8 cellular contexts compared by ENCODE assay signal in the genomic region with DNA sequence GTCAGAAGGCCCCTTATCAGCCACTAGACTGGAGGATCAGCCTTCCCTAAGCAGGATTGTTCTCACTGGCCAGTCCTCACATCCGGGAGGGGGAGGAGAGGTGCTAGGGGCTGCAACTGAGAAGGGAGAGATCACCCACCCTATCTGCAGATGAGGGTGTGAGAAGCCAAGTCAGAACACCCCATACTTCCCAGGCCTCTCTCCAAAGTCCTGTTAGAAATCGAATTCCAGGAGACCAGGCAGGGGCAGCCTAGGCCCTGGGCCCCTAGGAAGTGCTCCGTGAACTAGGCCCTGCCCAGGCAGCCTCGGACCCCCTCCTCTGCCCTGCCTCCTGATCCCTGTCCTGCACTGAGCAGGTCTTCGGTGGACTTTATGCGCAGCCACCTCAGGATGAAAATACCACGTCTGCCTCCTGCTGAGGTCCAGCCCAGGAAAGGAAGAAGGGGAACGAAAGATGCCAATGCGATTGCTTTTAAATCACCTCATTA. TPM values are rescaled to one million over a fixed set of nuclear protein-coding genes. Genes with fewer than 3 reads are reported as not detected.
DNase-seq lines count a peak whose midpoint lies in the region; ATAC-seq, FAIRE-seq and TF ChIP-seq lines count a peak whose summit lies in the region.

No MANE protein-coding gene starts in this region.

- H3K9me2 ChIP-seq in OCI-LY1 (ENCODE audit: low read depth, low read length) (no peaks in the 10 kb centered on the region), OCI-LY7 (ENCODE audit: insufficient read depth, low read length) (no peaks in the 10 kb centered on the region)

- H4K20me1 ChIP-seq in OCI-LY1 (ENCODE audit: insufficient read depth, low read length) (no peaks in the 10 kb centered on the region), H1 (replicated peaks in 1 of 2; ENCODE audit: control insufficient read depth in 1 of 2, insufficient read depth in 2 of 2, low read length in 2 of 2) (peaks cover 0 to 1% of the 10 kb centered on the region in 2 experiments), OCI-LY7 (ENCODE audit: insufficient read depth, low read length) (no peaks in the 10 kb centered on the region)

- H3K23me2 ChIP-seq in H1 (ENCODE audit: low read depth, low read length), result peaks cover 10% of the 10 kb centered on the region

- no peak for TF ChIP-seq EP300 in H1 (IDR thresholded peaks at IDR 0.05; ENCODE audit: borderline replicate concordance in 1 of 2, low read depth in 2 of 2, low read length in 2 of 2)

- FAIRE-seq in H1 (lab: Jason Lieb, UNC), result no peak

- H3K36me3 ChIP-seq in OCI-LY1 (ENCODE audit: insufficient read depth, low read length), result no peaks in the 10 kb centered on the region
- H3K36me3 ChIP-seq in H1 (ENCODE audit: control insufficient read depth in 2 of 4, insufficient read depth in 4 of 4, low read length in 3 of 4), result no peaks in the 10 kb centered on the region
- H3K36me3 ChIP-seq in naive thymus-derived CD4-positive, alpha-beta T cell (ENCODE audit: control insufficient read depth in 2 of 3, insufficient read depth in 3 of 3, low read length in 3 of 3), result no peaks in the 10 kb centered on the region
- no peaks in the 10 kb centered on the region for H3K36me3 ChIP-seq in OCI-LY7 (ENCODE audit: insufficient read depth, low read length)

- H2BK20ac ChIP-seq in H1 (ENCODE audit: low read length), result no peak overlapping the region

- peak overlapping the region; percentile 65 for H3K4me2 ChIP-seq in OCI-LY1 (ENCODE audit: low read length)
- peak overlapping the region; percentile 84 for H3K4me2 ChIP-seq in H1 (ENCODE audit: insufficient read depth in 1 of 2, low read depth in 2 of 2, low read length in 2 of 2)
- H3K4me2 ChIP-seq in OCI-LY7 (ENCODE audit: low read length), result no peak overlapping the region

- H3K14ac ChIP-seq in H1 (ENCODE audit: insufficient read length), result no peak overlapping the region

- H3K9ac ChIP-seq in OCI-LY1 (ENCODE audit: low read length) (no peak overlapping the region), H1 (replicated peaks in 1 of 4; ENCODE audit: extremely low read depth in 1 of 4, low read depth in 3 of 4, low read length in 3 of 4) (peak overlapping the region in 3 of 4 experiments; percentile 19 to 81 (median 77); a peak in 6 of 7 replicates)

- no peak overlapping the region for H2AK5ac ChIP-seq in H1 (ENCODE audit: low read depth, low read length)

- H2BK12ac ChIP-seq in H1 (ENCODE audit: low read depth, low read length), result no peak overlapping the region

- no peaks in the 10 kb centered on the region for H3K9me3 Mint-ChIP-seq in Calu3 (ENCODE audit: low read depth, unreplicated experiment)
- H3K9me3 Mint-ChIP-seq in naive thymus-derived CD4-positive, alpha-beta T cell, result peaks cover 0 to 7% (median 0%) of the 10 kb centered on the region in 11 donors

- no peaks in the 10 kb centered on the region for H3F3A ChIP-seq in OCI-LY1 (ENCODE audit: insufficient read depth, low read length)

- BruUV-seq in Calu3 (replicated peaks; lab: Mats Ljungman, UMichigan) (no TSS peak), OCI-LY7 (replicated peaks; lab: Mats Ljungman, UMichigan) (no TSS peak)

- H4K8ac ChIP-seq in H1 (ENCODE audit: extremely low read depth, insufficient read depth, low read length), result no peak overlapping the region

- 16% methylated on average over 9 of the region's 9 CpGs; no CpG with 5 or more reads in 1 of the 2 experiments for WGBS in H1 (ENCODE audit: extremely low coverage in 1 of 2, insufficient coverage in 1 of 2, insufficient read length in 1 of 2, insufficient replicate concordance in 2 of 2, low coverage in 1 of 2, low lambda C conversion rate in 2 of 2, missing lambda C conversion rate in 1 of 2), 2 experiments

- H3K27me3 Mint-ChIP-seq in Calu3 (ENCODE audit: unreplicated experiment), result no peaks in the 10 kb centered on the region
- peaks cover 19 to 65% (median 49%) of the 10 kb centered on the region in 5 donors for H3K27me3 Mint-ChIP-seq in naive thymus-derived CD4-positive, alpha-beta T cell

- H3K79me1 ChIP-seq in H1 (ENCODE audit: low read depth, low read length), result peaks cover 2% of the 10 kb centered on the region; the same call in 1 of the 2 replicates

- POLR2A ChIA-PET in H1 (lab: Charles Lee; ENCODE audit: partially characterized antibody) (interaction anchor here (1.0 to 2.5 kb wide), 3 partner anchors 36 to 44 kb away, joined by 3 to 11 read pairs (median 6); no protein-coding TSS in a partner anchor), OCI-LY7 (lab: Charles Lee) (no interaction called here)
- POLR2A ChIA-PET in naive thymus-derived CD4-positive, alpha-beta T cell (lab: Charles Lee), result no interaction called here

- CTCF ChIA-PET in Calu3 (lab: Charles Lee), result no interaction called here
- CTCF ChIA-PET in H1 (lab: Charles Lee; ENCODE audit: partially characterized antibody), result interaction anchor here (0.9 to 3.9 kb wide), 6 partner anchors 12 to 47 kb away, joined by 3 to 27 read pairs (median 6); no protein-coding TSS in a partner anchor
- CTCF ChIA-PET in naive thymus-derived CD4-positive, alpha-beta T cell (lab: Charles Lee), result no interaction called here
- CTCF ChIA-PET in OCI-LY7 (lab: Charles Lee; ENCODE audit: unreplicated experiment), result no interaction called here

- H3K56ac ChIP-seq in H1 (replicated peaks; ENCODE audit: insufficient read length, low read depth, low read length), result no peak overlapping the region

- H3K4me3 ChIP-seq in OCI-LY1 (ENCODE audit: low read depth, low read length, poor library complexity, severe bottlenecking) (peak overlapping the region; percentile 54), H1 (ENCODE audit: extremely low read depth in 1 of 4, insufficient read depth in 2 of 4, low read depth in 3 of 4, low read length in 4 of 4) (peak overlapping the region; percentile 77 to 86 (median 79)), OCI-LY7 (ENCODE audit: low read depth, low read length, poor library complexity, severe bottlenecking) (no peak overlapping the region)
- H3K4me3 ChIP-seq in naive thymus-derived CD4-positive, alpha-beta T cell (ENCODE audit: low read length), result no peak overlapping the region

- peaks cover 43% of the 10 kb centered on the region for H3K4me1 Mint-ChIP-seq in Calu3 (ENCODE audit: low read depth, unreplicated experiment)
- peaks cover 2 to 13% (median 8%) of the 10 kb centered on the region in 7 donors for H3K4me1 Mint-ChIP-seq in naive thymus-derived CD4-positive, alpha-beta T cell

- DNase-seq in Calu3, result peak; percentile 26
- DNase-seq in H1 (ENCODE audit: low read depth in 1 of 2, low spot score in 2 of 2), result peak in 1 of 2 experiments; percentile 54
- no peak for DNase-seq in naive thymus-derived CD4-positive, alpha-beta T cell
- no peak for DNase-seq in DMS153 (lab: John Stamatoyannopoulos, UW)
- DNase-seq in germinal center (ENCODE audit: low spot score), result no peak
- no peak for DNase-seq in OCI-LY7 (ENCODE audit: low spot score)
- no peak for DNase-seq in NOMO-1 (lab: John Stamatoyannopoulos, UW; ENCODE audit: unreplicated experiment in 2 of 2)

- H3K36me3 Mint-ChIP-seq in Calu3 (ENCODE audit: insufficient read depth, unreplicated experiment), result peaks cover 18% of the 10 kb centered on the region
- H3K36me3 Mint-ChIP-seq in naive thymus-derived CD4-positive, alpha-beta T cell, result peaks cover 0 to 3% (median 0%) of the 10 kb centered on the region in 5 donors

- H3K27me3 ChIP-seq in OCI-LY1 (ENCODE audit: insufficient read depth, low read length), result peaks cover 4% of the 10 kb centered on the region
- H3K27me3 ChIP-seq in H1 (replicated peaks in 1 of 4; ENCODE audit: control insufficient read depth in 3 of 4, extremely low read depth in 1 of 4, insufficient read depth in 3 of 4, low read length in 3 of 4), result no peaks in the 10 kb centered on the region
- H3K27me3 ChIP-seq in naive thymus-derived CD4-positive, alpha-beta T cell (ENCODE audit: control insufficient read depth in 2 of 2, insufficient read depth in 2 of 2, low read length in 2 of 2), result peaks cover 0 to 4% of the 10 kb centered on the region in 2 donors

- no peak for ATAC-seq in naive thymus-derived CD4-positive, alpha-beta T cell

- no peak overlapping the region for H2BK5ac ChIP-seq in H1 (ENCODE audit: low read depth, low read length)

- peak overlapping the region; percentile 87 for H3K4ac ChIP-seq in H1 (replicated peaks; ENCODE audit: insufficient read length, low read depth, low read length)

- H3K27ac ChIP-seq in OCI-LY1 (ENCODE audit: low read depth, low read length, poor library complexity, severe bottlenecking), result no peak overlapping the region
- no peak overlapping the region for H3K27ac ChIP-seq in H1 (ENCODE audit: low read depth, low read length)
- no peak overlapping the region for H3K27ac ChIP-seq in naive thymus-derived CD4-positive, alpha-beta T cell (ENCODE audit: low read depth, low read length)
- no peak overlapping the region for H3K27ac ChIP-seq in OCI-LY7 (ENCODE audit: low read depth, low read length, poor library complexity, severe bottlenecking)

- no peak for TF ChIP-seq RAD21 in H1 (IDR thresholded peaks at IDR 0.05 in 1 of 2, conservative IDR thresholded peaks at IDR 0.05 in 1 of 2; ENCODE audit: low read depth in 2 of 2, low read length in 2 of 2)

- peak overlapping the region; percentile 76 for H3K18ac ChIP-seq in H1 (ENCODE audit: extremely low read depth, low read length)

- no peak for TF ChIP-seq POLR2A in H1 (IDR thresholded peaks at IDR 0.05; ENCODE audit: control extremely low read depth in 1 of 2, low read depth in 2 of 2, low read length in 2 of 2)

- intact Hi-C loops in Calu3 (cut with micrococcal nuclease; ENCODE audit: unreplicated experiment), result loop anchor here (2.0 kb wide), 1 partner anchor 18 kb away; no protein-coding TSS in a partner anchor
- intact Hi-C loops in naive thymus-derived CD4-positive, alpha-beta T cell (cut with micrococcal nuclease), result no loop called here
- intact Hi-C loops in OCI-LY7 (cut with micrococcal nuclease; ENCODE audit: unreplicated experiment), result no loop called here

- H2AFZ ChIP-seq in OCI-LY1 (ENCODE audit: low read length) (no peak overlapping the region), H1 (ENCODE audit: low read length) (peak overlapping the region; percentile 38; the same call in 1 of the 2 replicates), OCI-LY7 (ENCODE audit: low read length) (no peak overlapping the region)

- H3K4me1 ChIP-seq in OCI-LY1 (ENCODE audit: insufficient read depth, low read length, severe bottlenecking), result peaks cover 11% of the 10 kb centered on the region
- peaks cover 2 to 13% (median 8%) of the 10 kb centered on the region in 4 experiments; a peak in 6 of 7 replicates for H3K4me1 ChIP-seq in H1 (replicated peaks in 1 of 4; ENCODE audit: control insufficient read depth in 3 of 4, insufficient read depth in 4 of 4, low read length in 3 of 4)
- no peaks in the 10 kb centered on the region for H3K4me1 ChIP-seq in naive thymus-derived CD4-positive, alpha-beta T cell (ENCODE audit: control insufficient read depth in 2 of 2, insufficient read depth in 2 of 2, low read length in 2 of 2)
- no peaks in the 10 kb centered on the region for H3K4me1 ChIP-seq in OCI-LY7 (ENCODE audit: insufficient read depth, low read length, poor library complexity, severe bottlenecking)

- peak overlapping the region; percentile 91 for H4K91ac ChIP-seq in H1 (replicated peaks; ENCODE audit: insufficient read length, low read length)

- H4K5ac ChIP-seq in H1 (ENCODE audit: insufficient read length, low read depth, low read length), result no peak overlapping the region

- no peak overlapping the region for H3K23ac ChIP-seq in H1 (ENCODE audit: insufficient read length)

- H3K4me3 Mint-ChIP-seq in Calu3 (ENCODE audit: low read depth, unreplicated experiment), result peak overlapping the region; percentile 99
- H3K4me3 Mint-ChIP-seq in naive thymus-derived CD4-positive, alpha-beta T cell, result peak overlapping the region; percentile 29 to 84 (median 74)

- H2BK15ac ChIP-seq in H1 (ENCODE audit: low read length), result peak overlapping the region; percentile 50; the same call in 1 of the 2 replicates

- H3K27ac Mint-ChIP-seq in Calu3 (ENCODE audit: unreplicated experiment), result peak overlapping the region; percentile 76
- H3K27ac Mint-ChIP-seq in naive thymus-derived CD4-positive, alpha-beta T cell, result no peak overlapping the region

- no peak overlapping the region for H2BK120ac ChIP-seq in H1 (replicated peaks; ENCODE audit: low read depth, low read length)

- TF ChIP-seq CTCF in Calu3 (IDR thresholded peaks at IDR 0.05; ENCODE audit: unreplicated experiment) (no peak), OCI-LY1 (IDR thresholded peaks at IDR 0.05; ENCODE audit: low read length) (no peak), H1 (IDR thresholded peaks at IDR 0.05; ENCODE audit: control extremely low read depth in 1 of 3, insufficient read depth in 1 of 3, low read depth in 1 of 3, low read length in 3 of 3) (no peak), OCI-LY7 (conservative IDR thresholded peaks at IDR 0.05; ENCODE audit: low read length) (no peak)

- H3K9me3 ChIP-seq in OCI-LY1 (ENCODE audit: low read length) (no peaks in the 10 kb centered on the region), H1 (ENCODE audit: insufficient read depth in 2 of 2, low read depth in 1 of 2, low read length in 1 of 2) (no peaks in the 10 kb centered on the region), OCI-LY7 (ENCODE audit: low read length) (no peaks in the 10 kb centered on the region)
- no peaks in the 10 kb centered on the region for H3K9me3 ChIP-seq in naive thymus-derived CD4-positive, alpha-beta T cell (ENCODE audit: control insufficient read depth in 2 of 3, low read length in 3 of 3)

- H3K79me2 ChIP-seq in OCI-LY1 (ENCODE audit: insufficient read depth, low read length) (no peaks in the 10 kb centered on the region), H1 (ENCODE audit: control insufficient read depth in 1 of 2, insufficient read depth in 2 of 2, low read length in 2 of 2) (peaks cover 0 to 8% of the 10 kb centered on the region in 2 experiments; a peak in 2 of 4 replicates), OCI-LY7 (ENCODE audit: insufficient read depth, low read depth, low read length) (no peaks in the 10 kb centered on the region)

RNA-seq across cellular contexts. Expression of a gene that starts 0.9 kb away (rescaled TPM):
- total RNA-seq in Calu3 (2022) (16.5 and 21.2 TPM in 2 replicates), OCI-LY7 (2022) (not detected in 2 replicates)
- 6.9 and 8.3 TPM in 2 replicates for total RNA-seq in H1 (2021; fragmentation: NEBNext Ultra II Directional; extraction: Animal tissue kit (Norgen Biotek cat#: 25700))
- 6.5 and 9.0 TPM in 2 replicates for polyA plus RNA-seq in H1 (2011; rRNA removed)
- 8.3 TPM for polyA plus RNA-seq in H1 (2011; cell fraction: cytosol; rRNA removed)
- 34.7 TPM for polyA plus RNA-seq in H1 (2011; cell fraction: nucleus; rRNA removed)
- 5.7 to 6.5 TPM (median 6.2 TPM) in 4 replicates for polyA plus RNA-seq in H1 (2012, experiment 1 of 2)
- 2.5 TPM for polyA plus RNA-seq in H1 (2012, experiment 2 of 2)
- polyA plus RNA-seq in H1 (2013, experiment 1 of 2), result 5.4 TPM
- 3.9 TPM for polyA plus RNA-seq in H1 (2013, experiment 2 of 2)
- 10.0 and 17.4 TPM in 2 replicates for polyA minus RNA-seq in H1 (2011; rRNA and poly(A)+ RNA removed)
- polyA minus RNA-seq in H1 (2011; cell fraction: cytosol; rRNA and poly(A)+ RNA removed), result 11.2 TPM
- polyA minus RNA-seq in H1 (2011; cell fraction: nucleus; rRNA and poly(A)+ RNA removed), result 40.5 TPM
- total RNA-seq in naive thymus-derived CD4-positive, alpha-beta T cell, result under 1 TPM in 1 of 5 experiments, not detected in 4; 0.15 TPM
- polyA plus RNA-seq in naive thymus-derived CD4-positive, alpha-beta T cell, result not detected
- total RNA-seq in OCI-LY7 (2014; rRNA removed; shearing (Covaris generic)), result not detected in 2 replicates

RNA-seq across cellular contexts. Expression of a gene that starts 17.7 kb away (rescaled TPM):
- not detected in 2 replicates for total RNA-seq in Calu3 (2022)
- not detected in 2 replicates for total RNA-seq in H1 (2021; fragmentation: NEBNext Ultra II Directional; extraction: Animal tissue kit (Norgen Biotek cat#: 25700))
- not detected in 2 replicates for polyA plus RNA-seq in H1 (2011; rRNA removed)
- polyA plus RNA-seq in H1 (2011; cell fraction: cytosol; rRNA removed), result not detected
- polyA plus RNA-seq in H1 (2011; cell fraction: nucleus; rRNA removed), result not detected
- not detected in 4 replicates for polyA plus RNA-seq in H1 (2012, experiment 1 of 2)
- polyA plus RNA-seq in H1 (2012, experiment 2 of 2), result not detected
- not detected for polyA plus RNA-seq in H1 (2013, experiment 1 of 2)
- not detected for polyA plus RNA-seq in H1 (2013, experiment 2 of 2)
- not detected in 2 replicates for polyA minus RNA-seq in H1 (2011; rRNA and poly(A)+ RNA removed)
- not detected for polyA minus RNA-seq in H1 (2011; cell fraction: cytosol; rRNA and poly(A)+ RNA removed)
- not detected for polyA minus RNA-seq in H1 (2011; cell fraction: nucleus; rRNA and poly(A)+ RNA removed)
- total RNA-seq in naive thymus-derived CD4-positive, alpha-beta T cell, result not detected
- polyA plus RNA-seq in naive thymus-derived CD4-positive, alpha-beta T cell, result not detected
- total RNA-seq in OCI-LY7 (2014; rRNA removed; shearing (Covaris generic)), result not detected in 2 replicates
- not detected in 2 replicates for total RNA-seq in OCI-LY7 (2022)

Comparison
In these comparisons a context has a peak if more than half of its experiments do, and no peak if none do; other contexts are left out.
1. H3K4me3 ChIP-seq: peak in OCI-LY1 (single experiment) and H1 (4 of 4); none in naive thymus-derived CD4-positive, alpha-beta T cell (single experiment) and OCI-LY7 (single experiment).